In genomic region chr17:73593249-73593965, GRCh38 we compare ENCODE assay signal across 17 cellular contexts. TPM values are rescaled to one million over a fixed set of nuclear protein-coding genes. Genes with fewer than 3 reads are reported as not detected.
A peak's percentile ranks its signal among the peaks of the same experiment; 100 is the strongest.
DNase-seq lines count a peak whose midpoint lies in the region; ATAC-seq lines count a peak whose summit lies in the region.
"Had no signal": no experiment of that assay in that cellular context is flagged by ENCODE, and none has a peak within 500 bp of the region (broad histone marks: within the 10 kb centered on the region; RNA-seq: fewer than 3 reads in every experiment).

No MANE protein-coding gene starts in this region.

- H3K27ac Mint-ChIP-seq in activated T-cell treated with anti-CD3 and anti-CD28 coated beads, Interleukin-2, amount 50 U/mL, for 24 hours: peak overlapping the region; percentile 75
- H3K27ac Mint-ChIP-seq in activated CD8-positive, alpha-beta T cell treated with anti-CD3 and anti-CD28 coated beads, Interleukin-2, amount 10 ng/mL, durations not matched to agents 7 days and 5 days: peak overlapping the region; percentile 89
- peak overlapping the region; percentile 43 for H3K27ac Mint-ChIP-seq in stimulated activated effector memory CD8-positive, alpha-beta T cell treated with anti-CD3 and anti-CD28 coated beads, Interleukin-12 subunit alpha, Interleukin-12 subunit beta, amount 100 ng/mL, for 72 hours
- H3K27ac Mint-ChIP-seq: CD14-positive monocyte, HFFc6 had no signal

- H3K9me3 Mint-ChIP-seq in activated T-cell treated with anti-CD3 and anti-CD28 coated beads, Interleukin-2, amount 50 U/mL, for 24 hours: no peaks in the 10 kb centered on the region
- H3K9me3 Mint-ChIP-seq in activated CD8-positive, alpha-beta T cell treated with anti-CD3 and anti-CD28 coated beads, Interleukin-2, amount 10 ng/mL, durations not matched to agents 7 days and 5 days (ENCODE audit: insufficient read depth): no peaks in the 10 kb centered on the region
- H3K9me3 Mint-ChIP-seq in stimulated activated effector memory CD8-positive, alpha-beta T cell treated with anti-CD3 and anti-CD28 coated beads, Interleukin-12 subunit alpha, Interleukin-12 subunit beta, amount 100 ng/mL, for 72 hours: no peaks in the 10 kb centered on the region
- H3K9me3 Mint-ChIP-seq: CD14-positive monocyte had no signal

- CTCF ChIA-PET in activated CD8-positive, alpha-beta T cell treated with anti-CD3 and anti-CD28 coated beads, Interleukin-2, amount 10 ng/mL, durations not matched to agents 7 days and 5 days (lab: Charles Lee): interaction anchor here (0.9 to 1.7 kb wide), 5 partner anchors 26 to 164 kb away, joined by 3 to 6 read pairs (median 4); no protein-coding TSS in a partner anchor

- H3K36me3 Mint-ChIP-seq in activated T-cell treated with anti-CD3 and anti-CD28 coated beads, Interleukin-2, amount 50 U/mL, for 24 hours (ENCODE audit: low read depth): no peaks in the 10 kb centered on the region
- H3K36me3 Mint-ChIP-seq in activated CD8-positive, alpha-beta T cell treated with anti-CD3 and anti-CD28 coated beads, Interleukin-2, amount 10 ng/mL, durations not matched to agents 7 days and 5 days (ENCODE audit: low read depth): peaks cover 6% of the 10 kb centered on the region
- H3K36me3 Mint-ChIP-seq in stimulated activated effector memory CD8-positive, alpha-beta T cell treated with anti-CD3 and anti-CD28 coated beads, Interleukin-12 subunit alpha, Interleukin-12 subunit beta, amount 100 ng/mL, for 72 hours: no peaks in the 10 kb centered on the region
- H3K36me3 Mint-ChIP-seq: CD14-positive monocyte had no signal

- H3K36me3 ChIP-seq in KOPT-K1 (ENCODE audit: insufficient read depth, low read length): no peaks in the 10 kb centered on the region
- H3K36me3 ChIP-seq: breast epithelium, right lobe of liver, tibial artery had no signal

- no peaks in the 10 kb centered on the region for H3K27me3 Mint-ChIP-seq in activated T-cell treated with anti-CD3 and anti-CD28 coated beads, Interleukin-2, amount 50 U/mL, for 24 hours
- no peaks in the 10 kb centered on the region for H3K27me3 Mint-ChIP-seq in activated CD8-positive, alpha-beta T cell treated with anti-CD3 and anti-CD28 coated beads, Interleukin-2, amount 10 ng/mL, durations not matched to agents 7 days and 5 days (ENCODE audit: low read depth)

- ATAC-seq in activated CD8-positive, alpha-beta T cell treated with anti-CD3 and anti-CD28 coated beads, Interleukin-2, amount 10 ng/mL, durations not matched to agents 7 days and 5 days: no peak
- ATAC-seq in stimulated activated effector memory CD8-positive, alpha-beta T cell treated with anti-CD3 and anti-CD28 coated beads, Interleukin-12 subunit alpha, Interleukin-12 subunit beta, amount 100 ng/mL, for 72 hours: no peak
- ATAC-seq in HG02884 (IDR thresholded peaks at IDR 0.05; ENCODE audit: unreplicated experiment): no peak

- H3K27ac ChIP-seq in KOPT-K1 (ENCODE audit: low read depth, low read length, poor library complexity, severe bottlenecking): peak overlapping the region; percentile 87
- H3K27ac ChIP-seq: breast epithelium, right lobe of liver, tibial artery had no signal

- H3K4me1 Mint-ChIP-seq in activated T-cell treated with anti-CD3 and anti-CD28 coated beads, Interleukin-2, amount 50 U/mL, for 24 hours (ENCODE audit: low read depth): peaks cover 72% of the 10 kb centered on the region
- H3K4me1 Mint-ChIP-seq in activated CD8-positive, alpha-beta T cell treated with anti-CD3 and anti-CD28 coated beads, Interleukin-2, amount 10 ng/mL, durations not matched to agents 7 days and 5 days (ENCODE audit: low read depth): peaks cover 77% of the 10 kb centered on the region
- peaks cover 49% of the 10 kb centered on the region for H3K4me1 Mint-ChIP-seq in stimulated activated effector memory CD8-positive, alpha-beta T cell treated with anti-CD3 and anti-CD28 coated beads, Interleukin-12 subunit alpha, Interleukin-12 subunit beta, amount 100 ng/mL, for 72 hours

- H3K4me3 Mint-ChIP-seq in activated T-cell treated with anti-CD3 and anti-CD28 coated beads, Interleukin-2, amount 50 U/mL, for 24 hours: no peak overlapping the region
- H3K4me3 Mint-ChIP-seq in activated CD8-positive, alpha-beta T cell treated with anti-CD3 and anti-CD28 coated beads, Interleukin-2, amount 10 ng/mL, durations not matched to agents 7 days and 5 days: peak overlapping the region; percentile 59
- no peak overlapping the region for H3K4me3 Mint-ChIP-seq in stimulated activated effector memory CD8-positive, alpha-beta T cell treated with anti-CD3 and anti-CD28 coated beads, Interleukin-12 subunit alpha, Interleukin-12 subunit beta, amount 100 ng/mL, for 72 hours
- H3K4me3 Mint-ChIP-seq: HFFc6 had no signal

- POLR2A ChIA-PET in activated CD8-positive, alpha-beta T cell treated with anti-CD3 and anti-CD28 coated beads, Interleukin-2, amount 10 ng/mL, durations not matched to agents 7 days and 5 days (lab: Charles Lee): interaction anchor here (0.8 kb wide), 1 partner anchor 35 kb away, joined by 3 read pairs; no protein-coding TSS in a partner anchor

- H3K9me3 ChIP-seq in KOPT-K1 (ENCODE audit: insufficient read depth, low read length, poor library complexity, severe bottlenecking): no peaks in the 10 kb centered on the region
- H3K9me3 ChIP-seq: breast epithelium, right lobe of liver, tibial artery had no signal

- DNase-seq in activated T-cell treated with anti-CD3 and anti-CD28 coated beads, Interleukin-2, amount 50 U/mL, for 24 hours: peak; percentile 41
- DNase-seq in activated T-cell treated with anti-CD3 and anti-CD28 coated beads for 4 hours: no peak
- DNase-seq in activated CD8-positive, alpha-beta T cell treated with anti-CD3 and anti-CD28 coated beads, Interleukin-2, amount 10 ng/mL, durations not matched to agents 7 days and 5 days: no peak
- no peak for DNase-seq in stimulated activated effector memory CD8-positive, alpha-beta T cell treated with anti-CD3 and anti-CD28 coated beads, Interleukin-12 subunit alpha, Interleukin-12 subunit beta, amount 100 ng/mL, for 72 hours (ENCODE audit: low spot score in 2 of 2)
- DNase-seq in NCI-H128 (lab: John Stamatoyannopoulos, UW; ENCODE audit: unreplicated experiment): no peak
- DNase-seq in NCI-H2107 treated with DMSO at 0.1 percent for 48 hours (lab: John Stamatoyannopoulos, UW; ENCODE audit: unreplicated experiment): no peak
- DNase-seq: ACHN, HFFc6, mesenchymal stem cell, MM.1S, NCI-H226, right lobe of liver, tibial artery had no signal

RNA-seq across cellular contexts. Expression of gene SDK2, which starts 50.8 kb away (rescaled TPM):
- total RNA-seq in activated CD8-positive, alpha-beta T cell treated with anti-CD3 and anti-CD28 coated beads, Interleukin-2, amount 10 ng/mL, durations not matched to agents 7 days and 5 days: 10 to 100 TPM; 18.4 to 20.0 TPM
